20 cellular contexts compared by ENCODE assay signal in genomic region chr16:63982156-63982555, GRCh38.
A peak's percentile ranks its signal among the peaks of the same experiment; 100 is the strongest.
DNase-seq lines count a peak whose midpoint lies in the region; ATAC-seq and TF ChIP-seq lines count a peak whose summit lies in the region.
"Had no signal": no experiment of that assay in that cellular context is flagged by ENCODE, and none has a peak within 500 bp of the region (broad histone marks: within the 10 kb centered on the region; RNA-seq: fewer than 3 reads in every experiment).

No MANE protein-coding gene starts in this region.

- H3K79me1 ChIP-seq in H9 (ENCODE audit: insufficient read depth, low read depth, low read length, poor library complexity, severe bottlenecking) = no peaks in the 10 kb centered on the region

- intact Hi-C loops in activated CD8-positive, alpha-beta T cell treated with anti-CD3 and anti-CD28 coated beads for 36 hours (cut with micrococcal nuclease) = no loop called here

- no peaks in the 10 kb centered on the region for H3K23me2 ChIP-seq in H9 (ENCODE audit: insufficient read length, low read depth, low read length, poor library complexity, severe bottlenecking)

- H3K9me3 Mint-ChIP-seq in H9 (peaks cover 4 to 6% of the 10 kb centered on the region in 2 experiments; a peak in 2 of 5 replicates), brain (peaks cover 0 to 7% (median 2%) of the 10 kb centered on the region in 5 experiments)
- H3K9me3 Mint-ChIP-seq in activated CD8-positive, alpha-beta T cell treated with anti-CD3 and anti-CD28 coated beads for 36 hours = peaks cover 24% of the 10 kb centered on the region
- H3K9me3 Mint-ChIP-seq: HFFc6 had no signal

- TF ChIP-seq CTCF in H9 (conservative IDR thresholded peaks at IDR 0.05) (no peak), brain (conservative IDR thresholded peaks at IDR 0.05) (no peak)
- TF ChIP-seq CTCF in activated CD8-positive, alpha-beta T cell treated with anti-CD3 and anti-CD28 coated beads for 36 hours (IDR thresholded peaks at IDR 0.05) = no peak

- H2BK5ac ChIP-seq in H9 (ENCODE audit: insufficient read length, low read length) = no peak overlapping the region

- no peak overlapping the region for H4K8ac ChIP-seq in H9 (replicated peaks; ENCODE audit: insufficient read length, low read depth, low read length)

- no peak overlapping the region for H2BK12ac ChIP-seq in H9 (ENCODE audit: insufficient read length, low read depth, low read length)

- no peak overlapping the region for H3K56ac ChIP-seq in H9 (ENCODE audit: insufficient read length, low read depth, low read length)

- H3K4me1 Mint-ChIP-seq in H9 (peaks cover 49 to 59% of the 10 kb centered on the region in 2 experiments), brain (peaks cover 27% of the 10 kb centered on the region)
- H3K4me1 Mint-ChIP-seq in activated CD8-positive, alpha-beta T cell treated with anti-CD3 and anti-CD28 coated beads for 36 hours (ENCODE audit: low read depth) = no peaks in the 10 kb centered on the region
- H3K4me1 Mint-ChIP-seq: CD4-positive, CD25-positive, alpha-beta regulatory T cell had no signal

- no peak overlapping the region for H3K14ac ChIP-seq in H9 (ENCODE audit: insufficient read depth, low read length)

- no peak overlapping the region for H3K18ac ChIP-seq in H9 (ENCODE audit: insufficient read length, low read depth, low read length)

- CTCF ChIA-PET in activated CD8-positive, alpha-beta T cell treated with anti-CD3 and anti-CD28 coated beads for 36 hours (lab: Charles Lee) = no interaction called here

- no peak overlapping the region for H2AK5ac ChIP-seq in H9 (ENCODE audit: insufficient read length, low read length)

- no peak overlapping the region for H2BK15ac ChIP-seq in H9 (ENCODE audit: low read depth, low read length)

- no peaks in the 10 kb centered on the region for H3K27me3 ChIP-seq in H9 (ENCODE audit: insufficient read depth, low read length)
- no peaks in the 10 kb centered on the region for H3K27me3 ChIP-seq in iPS-20b (ENCODE audit: insufficient read depth, low read length)
- H3K27me3 ChIP-seq in neuron (ENCODE audit: insufficient read depth, low read length) = no peaks in the 10 kb centered on the region
- H3K27me3 ChIP-seq: Peyer's patch had no signal

- no peaks in the 10 kb centered on the region for H3K9me3 ChIP-seq in H9 (ENCODE audit: control insufficient read depth, low read depth, low read length)
- no peaks in the 10 kb centered on the region for H3K9me3 ChIP-seq in iPS-20b (ENCODE audit: insufficient read depth, low read depth, low read length)
- H3K9me3 ChIP-seq in neuron (ENCODE audit: low read length) = no peaks in the 10 kb centered on the region
- H3K9me3 ChIP-seq: Peyer's patch had no signal

- no peak overlapping the region for H3K4ac ChIP-seq in H9 (ENCODE audit: low read depth, low read length)

- H3K4me2 ChIP-seq in H9 (ENCODE audit: insufficient read depth, insufficient read length, low read length) = no peak overlapping the region

- no CpG with 5 or more reads among the region's 5 CpGs for WGBS in H9 (ENCODE audit: extremely low coverage, insufficient read length, low lambda C conversion rate)

- no peak overlapping the region for H2BK120ac ChIP-seq in H9 (ENCODE audit: low read depth, low read length, poor library complexity, severe bottlenecking)

- H3K9ac ChIP-seq in H9 (ENCODE audit: extremely low read depth, insufficient read length, low read length) = no peak overlapping the region
- no peak overlapping the region for H3K9ac ChIP-seq in iPS-20b (ENCODE audit: low read depth, low read length)

- no peak for ATAC-seq in activated CD8-positive, alpha-beta T cell treated with anti-CD3 and anti-CD28 coated beads for 36 hours

- H3K36me3 ChIP-seq in iPS-20b (ENCODE audit: insufficient read depth, low read depth, low read length) (no peaks in the 10 kb centered on the region), neuron (ENCODE audit: insufficient read depth, low read length) (no peaks in the 10 kb centered on the region)
- H3K36me3 ChIP-seq: Peyer's patch had no signal

- H3T11ph ChIP-seq in H9 (ENCODE audit: low read length) = no peak overlapping the region

- no peaks in the 10 kb centered on the region for H3K79me2 ChIP-seq in H9 (ENCODE audit: insufficient read depth, low read length)

- H3K4me3 Mint-ChIP-seq in H9 (peak overlapping the region in 1 of 2 experiments; percentile 47; a peak in 2 of 5 replicates), brain (peak overlapping the region in 4 of 5 experiments; percentile 36 to 65 (median 53))
- H3K4me3 Mint-ChIP-seq in activated CD8-positive, alpha-beta T cell treated with anti-CD3 and anti-CD28 coated beads for 36 hours = no peak overlapping the region
- H3K4me3 Mint-ChIP-seq: CD4-positive, CD25-positive, alpha-beta regulatory T cell; HFFc6 had no signal

- H3K4me1 ChIP-seq in H9 (ENCODE audit: insufficient read depth, low read length) (peaks cover 10% of the 10 kb centered on the region), iPS-20b (ENCODE audit: insufficient read depth, low read length) (peaks cover 45% of the 10 kb centered on the region), neuron (ENCODE audit: insufficient read depth, low read length) (peaks cover 34% of the 10 kb centered on the region)
- H3K4me1 ChIP-seq: Peyer's patch had no signal

- H3K4me3 ChIP-seq in iPS-20b (ENCODE audit: low read length) (peak overlapping the region; percentile 28; the same call in 1 of the 2 replicates), neuron (ENCODE audit: low read length) (no peak overlapping the region)
- H3K4me3 ChIP-seq: Peyer's patch had no signal

- H2AFZ ChIP-seq in H9 (ENCODE audit: low read length) (no peak overlapping the region), neuron (ENCODE audit: low read depth, low read length) (peak overlapping the region; percentile 8)

- peaks cover 2 to 9% (median 4%) of the 10 kb centered on the region in 3 experiments; a peak in 4 of 7 replicates for H3K36me3 Mint-ChIP-seq in H9 (ENCODE audit: insufficient read depth in 1 of 3, low read depth in 3 of 3)
- H3K36me3 Mint-ChIP-seq in brain = no peaks in the 10 kb centered on the region
- H3K36me3 Mint-ChIP-seq in activated CD8-positive, alpha-beta T cell treated with anti-CD3 and anti-CD28 coated beads for 36 hours (ENCODE audit: low read depth) = no peaks in the 10 kb centered on the region
- H3K36me3 Mint-ChIP-seq: CD4-positive, CD25-positive, alpha-beta regulatory T cell had no signal

- peak; percentile 39 for DNase-seq in H9
- DNase-seq in stimulated activated CD4-positive, alpha-beta T cell treated with anti-CD3 and anti-CD28 coated beads, Interleukin-15, amount 100 ng/mL, for 24 hours = no peak
- no peak for DNase-seq in activated T-cell treated with anti-CD3 and anti-CD28 coated beads, Interleukin-2, amount 50 U/mL, for 48 hours
- DNase-seq in activated CD8-positive, alpha-beta T cell treated with anti-CD3 and anti-CD28 coated beads for 36 hours = no peak
- DNase-seq: Calu3; CD4-positive, CD25-positive, alpha-beta regulatory T cell; DMS79 treated with DMSO at 0.1 percent for 48 hours; GDM1; HFFc6; Karpas-422; NCI-H1105 treated with DMSO at 0.1 percent for 48 hours; NCI-H187; NCI-H2171 treated with DMSO at 0.1 percent for 48 hours; NCI-H510A; NCI-H82; Peyer's patch; Right ventricle myocardium superior had no signal

- H4K5ac ChIP-seq in H9 (ENCODE audit: insufficient read length, low read depth, low read length) = no peak overlapping the region

- H4K20me1 ChIP-seq in H9 (ENCODE audit: control insufficient read depth, insufficient read depth, insufficient read length) = no peaks in the 10 kb centered on the region

- POLR2A ChIA-PET in activated CD8-positive, alpha-beta T cell treated with anti-CD3 and anti-CD28 coated beads for 36 hours (lab: Charles Lee) = no interaction called here

- no peak overlapping the region for H4K91ac ChIP-seq in H9 (ENCODE audit: insufficient read length, low read depth, low read length)

- no peak overlapping the region for H2BK20ac ChIP-seq in H9 (ENCODE audit: low read depth, low read length, poor library complexity, severe bottlenecking)

- H3K27ac ChIP-seq in H9 (ENCODE audit: insufficient read length, low read depth, low read length) = no peak overlapping the region
- no peak overlapping the region for H3K27ac ChIP-seq in iPS-20b (ENCODE audit: low read length)
- H3K27ac ChIP-seq: Peyer's patch had no signal

- peak overlapping the region in 2 of 3 experiments; percentile 75 to 92; a peak in 6 of 7 replicates for H3K27ac Mint-ChIP-seq in H9
- H3K27ac Mint-ChIP-seq in brain = peak overlapping the region in 4 of 5 experiments; percentile 13 to 86 (median 76)
- no peak overlapping the region for H3K27ac Mint-ChIP-seq in activated CD8-positive, alpha-beta T cell treated with anti-CD3 and anti-CD28 coated beads for 36 hours
- H3K27ac Mint-ChIP-seq: CD4-positive, CD25-positive, alpha-beta regulatory T cell; HFFc6 had no signal

- H3K23ac ChIP-seq in H9 (ENCODE audit: insufficient read length, low read depth, low read length) = no peak overlapping the region

- H3K27me3 Mint-ChIP-seq in H9 (ENCODE audit: low read depth) (no peaks in the 10 kb centered on the region), brain (no peaks in the 10 kb centered on the region)
- no peaks in the 10 kb centered on the region for H3K27me3 Mint-ChIP-seq in activated CD8-positive, alpha-beta T cell treated with anti-CD3 and anti-CD28 coated beads for 36 hours
- H3K27me3 Mint-ChIP-seq: CD4-positive, CD25-positive, alpha-beta regulatory T cell had no signal
